In the genomic region with DNA sequence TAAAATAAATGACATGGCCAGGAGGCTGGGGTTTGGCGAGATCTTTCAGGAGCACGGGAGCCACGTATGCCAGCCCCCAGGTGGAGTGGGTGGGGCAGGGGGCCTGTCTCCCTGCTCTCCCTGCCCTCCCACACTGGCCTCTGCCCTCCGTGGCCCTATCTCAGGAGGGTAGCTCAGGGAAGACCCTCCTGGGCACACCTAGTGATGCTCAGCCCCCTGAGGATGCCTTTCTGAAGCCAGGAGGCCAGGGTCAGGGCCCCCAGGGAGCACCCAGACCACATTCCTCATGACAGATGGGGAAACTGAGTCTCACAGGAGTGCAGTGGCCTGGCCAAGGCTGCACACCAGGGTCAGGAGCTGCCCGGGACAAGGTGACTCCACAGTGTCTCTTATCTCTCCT, we compare ENCODE assay signal across 31 cellular contexts.
"Had no signal": no experiment of that assay in that cellular context is flagged by ENCODE, and none has a peak within 500 bp of the region (broad histone marks: within the 10 kb centered on the region; RNA-seq: fewer than 3 reads in every experiment).

No MANE protein-coding gene starts in this region.

- FAIRE-seq: colon, keratinocyte, TTC549 had no signal

- H3K27ac Mint-ChIP-seq: activated CD4-positive, alpha-beta memory T cell treated with anti-CD3 and anti-CD28 coated beads for 36 hours; activated CD4-positive, alpha-beta T cell treated with anti-CD3 and anti-CD28 coated beads, Interleukin-2, amount 10 ng/mL, durations not matched to agents 24 days and 14 days; activated naive CD4-positive, alpha-beta T cell treated with anti-CD3 and anti-CD28 coated beads for 36 hours; activated T-helper 1 cell treated with anti-CD3 and anti-CD28 coated beads, Interleukin-12 subunit alpha, Interleukin-12 subunit beta, Interleukin-2, Interleukin-4 antibody, amounts not matched to agents 30 ng/mL and 10 ng/mL and 1 ng/mL, durations not matched to agents 14 hours and 24 hours and 36 hours; mesothelial cell of epicardium; type B pancreatic cell had no signal

- ATAC-seq: left colon; stimulated activated naive CD8-positive, alpha-beta T cell treated with anti-CD3 and anti-CD28 coated beads, Interleukin-15, amount 100 ng/mL, for 72 hours had no signal

- H3K27me3 ChIP-seq: breast epithelium, neural progenitor cell, right atrium auricular region, vagina had no signal

- H3K27me3 Mint-ChIP-seq: activated CD4-positive, alpha-beta memory T cell treated with anti-CD3 and anti-CD28 coated beads for 36 hours; activated CD4-positive, alpha-beta T cell treated with anti-CD3 and anti-CD28 coated beads, Interleukin-2, amount 10 ng/mL, durations not matched to agents 24 days and 14 days; naive B cell; stimulated activated naive CD8-positive, alpha-beta T cell treated with anti-CD3 and anti-CD28 coated beads, Interleukin-15, amount 100 ng/mL, for 72 hours; type B pancreatic cell had no signal

- H3K4me2 ChIP-seq: neural progenitor cell had no signal

- H3K4me3 Mint-ChIP-seq: activated CD4-positive, alpha-beta memory T cell treated with anti-CD3 and anti-CD28 coated beads for 36 hours; activated CD4-positive, alpha-beta T cell treated with anti-CD3 and anti-CD28 coated beads, Interleukin-2, amount 10 ng/mL, durations not matched to agents 24 days and 14 days; activated naive CD4-positive, alpha-beta T cell treated with anti-CD3 and anti-CD28 coated beads for 36 hours; activated T-helper 1 cell treated with anti-CD3 and anti-CD28 coated beads, Interleukin-12 subunit alpha, Interleukin-12 subunit beta, Interleukin-2, Interleukin-4 antibody, amounts not matched to agents 30 ng/mL and 10 ng/mL and 1 ng/mL, durations not matched to agents 14 hours and 24 hours and 36 hours; mesothelial cell of epicardium; neural progenitor cell; stimulated activated naive CD8-positive, alpha-beta T cell treated with anti-CD3 and anti-CD28 coated beads, Interleukin-15, amount 100 ng/mL, for 72 hours; type B pancreatic cell had no signal

- H3K27ac ChIP-seq: breast epithelium, right atrium auricular region, vagina, WERI-Rb-1 had no signal

- H2AFZ ChIP-seq: neural progenitor cell had no signal

- H3K36me3 ChIP-seq: breast epithelium, neural progenitor cell, vagina had no signal

- H3K9me3 ChIP-seq: breast epithelium, right atrium auricular region, vagina had no signal

- DNase-seq: activated CD4-positive, alpha-beta memory T cell treated with anti-CD3 and anti-CD28 coated beads for 36 hours; activated CD4-positive, alpha-beta T cell treated with anti-CD3 and anti-CD28 coated beads, Interleukin-2, amount 10 ng/mL, durations not matched to agents 24 days and 14 days; activated CD4-positive, CD25-positive, alpha-beta regulatory T cell treated with anti-CD3 and anti-CD28 coated beads, Interleukin-2, amount 50 U/mL, for 72 hours; activated CD8-positive, alpha-beta memory T cell treated with anti-CD3 and anti-CD28 coated beads, Interleukin-2, amount 50 U/mL, for 4 hours; activated effector memory CD4-positive, alpha-beta T cell treated with anti-CD3 and anti-CD28 coated beads, Interleukin-2, amount 50 U/mL, for 16 hours; activated naive CD4-positive, alpha-beta T cell treated with anti-CD3 and anti-CD28 coated beads for 36 hours; activated T-cell treated with anti-CD3 and anti-CD28 coated beads, Interleukin-2, amount 50 U/mL, for 1 hour; central memory CD4-positive, alpha-beta T cell; dermis blood vessel endothelial cell; effector CD8-positive, alpha-beta T cell; erythroblast; head of caudate nucleus; hippocampal formation; left colon; naive B cell; stimulated activated CD4-positive, alpha-beta T cell treated with anti-CD3 and anti-CD28 coated beads, Interleukin-2, amount 100 ng/mL, for 48 hours; stimulated activated naive CD8-positive, alpha-beta T cell treated with anti-CD3 and anti-CD28 coated beads, Interleukin-15, amount 100 ng/mL, for 72 hours; substantia nigra; T-helper 1 cell; T-helper 9 cell; WERI-Rb-1 had no signal

- H3K4me1 ChIP-seq: breast epithelium, neural progenitor cell, vagina had no signal

- H3K4me3 ChIP-seq: breast epithelium, neural progenitor cell, right atrium auricular region, vagina had no signal
